In the genomic region with DNA sequence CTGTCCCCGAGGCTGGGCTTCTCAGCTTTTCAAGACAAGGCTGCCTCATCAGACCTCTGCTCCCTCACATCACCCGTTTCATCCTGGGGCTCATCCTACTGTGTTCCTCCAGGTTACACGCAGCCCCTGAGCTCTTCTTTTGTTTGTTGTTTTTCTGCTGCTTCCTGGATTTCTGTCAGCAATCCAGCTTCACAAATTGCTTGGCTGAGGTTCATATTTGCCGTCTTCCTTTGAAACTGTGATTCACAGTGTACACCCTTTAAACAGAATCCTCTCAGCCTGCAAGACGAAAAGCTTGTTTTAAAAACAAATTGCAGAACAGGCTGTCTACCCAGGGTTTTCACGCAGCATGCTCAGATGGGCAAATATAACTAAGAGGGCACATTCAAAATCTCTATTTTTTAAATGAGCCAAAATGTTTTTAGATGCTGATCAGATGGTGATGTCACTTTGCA, we compare ENCODE assay signal across 9 cellular contexts. TPM values are rescaled to one million over a fixed set of nuclear protein-coding genes. Genes with fewer than 3 reads are reported as not detected.
DNase-seq lines count a peak whose midpoint lies in the region; TF ChIP-seq lines count a peak whose summit lies in the region.
"Had no signal": no experiment of that assay in that cellular context is flagged by ENCODE, and none has a peak within 500 bp of the region (broad histone marks: within the 10 kb centered on the region; RNA-seq: fewer than 3 reads in every experiment).

No MANE protein-coding gene starts in this region.

- no peak overlapping the region for H3K4me3 ChIP-seq in transverse colon

- H3K9me3 ChIP-seq in transverse colon: no peaks in the 10 kb centered on the region

- DNase-seq in A172 (ENCODE audit: low spot score): peak; percentile 30
- peak; percentile 49 for DNase-seq in HT1080 (ENCODE audit: low read depth)
- peak; percentile 94 for DNase-seq in brain pericyte (ENCODE audit: low read depth, low spot score)
- peak; percentile 39 for DNase-seq in left kidney (ENCODE audit: low read depth, low spot score)
- no peak for DNase-seq in T-helper 2 cell
- no peak for DNase-seq in transverse colon
- DNase-seq in stimulated activated CD4-positive, alpha-beta T cell treated with anti-CD3 and anti-CD28 coated beads, Interleukin-4, amount 100 ng/mL, for 4 hours: no peak
- DNase-seq in SW480 (ENCODE audit: low spot score): no peak
- DNase-seq: CD4-positive, CD25-positive, alpha-beta regulatory T cell had no signal

- no peaks in the 10 kb centered on the region for H3K27me3 ChIP-seq in transverse colon

- intact Hi-C loops in transverse colon (cut with DNase I; ENCODE audit: low total_unique reads): no loop called here

- H3K36me3 ChIP-seq in transverse colon: no peaks in the 10 kb centered on the region

- TF ChIP-seq POLR2A in transverse colon (IDR thresholded peaks at IDR 0.05): no peak

- TF ChIP-seq EP300 in transverse colon (IDR thresholded peaks at IDR 0.05; ENCODE audit: low read depth): no peak

- in situ Hi-C loops in transverse colon (cut with MboI; ENCODE audit: low pct_ligation_motif_present in 1 of 4, low pct_unique_long_range_greater_than_20kb in 1 of 4, low sequenced_read_pairs in 3 of 4): no loop called here

- TF ChIP-seq CTCF in transverse colon (IDR thresholded peaks at IDR 0.05): no peak

- WGBS in transverse colon (ENCODE audit: low coverage in 1 of 2), 2 donors: 16 to 20% methylated on average over 4 to 6 of the region's 6 CpGs

- H3K4me1 ChIP-seq in transverse colon: peaks cover 0 to 7% (median 3%) of the 10 kb centered on the region in 4 donors

- no peak overlapping the region for H3K27ac ChIP-seq in transverse colon

RNA-seq across cellular contexts. Expression of a gene that starts 39.1 kb away (rescaled TPM):
- total RNA-seq in A172 (2014; rRNA removed; shearing (Covaris generic)): 48.3 and 52.9 TPM in 2 replicates
- total RNA-seq in HT1080 (2014; rRNA removed; shearing (Covaris generic)): 52.3 and 55.3 TPM in 2 replicates
- 35.9 and 51.1 TPM in 2 replicates for polyA plus RNA-seq in HT1080 (2015; cell fraction: cytosol; rRNA removed)
- 47.8 and 47.9 TPM in 2 replicates for polyA plus RNA-seq in HT1080 (2015; cell fraction: nucleus; rRNA removed)
- total RNA-seq in transverse colon: 10 to 100 TPM; 27.3 to 65.3 (median 55.6) TPM

Comparison
In these comparisons a context has a peak if more than half of its experiments do, and no peak if none do; other contexts are left out.
1. DNase-seq: peak in A172 (single experiment), HT1080 (single experiment), brain pericyte (single experiment) and left kidney (single experiment); none in T-helper 2 cell (0 of 5), transverse colon (single experiment), stimulated activated CD4-positive, alpha-beta T cell treated with anti-CD3 and anti-CD28 coated beads, Interleukin-4, amount 100 ng/mL, for 4 hours (0 of 2) and SW480 (single experiment).